1 cellular context compared by ENCODE assay signal in genomic region chr1:21631590-21631943, GRCh38. TPM values are rescaled to one million over a fixed set of nuclear protein-coding genes. Genes with fewer than 3 reads are reported as not detected.
"Had no signal": no experiment of that assay in that cellular context is flagged by ENCODE, and none has a peak within 500 bp of the region (broad histone marks: within the 10 kb centered on the region; RNA-seq: fewer than 3 reads in every experiment).

No MANE protein-coding gene starts in this region.

RNA-seq across cellular contexts. Expression of gene RAP1GAP, which starts 37.6 kb away (rescaled TPM):
- total RNA-seq: MCF 10A had no signal
